ENCODE assay signal across 1 cellular context in genomic region chr15:78565097-78565950, GRCh38.
TF ChIP-seq lines count a peak whose summit lies in the region.

Gene CHRNA5, plus strand, starts transcription at chr15:78565520. Its CDS starts 200 bp downstream, at chr15:78565720.

TF ChIP-seq in H1, 55 proteins besides CTCF, POLR2A, EP300 and RAD21 (continued from another document):
- TF ChIP-seq ATF2 (IDR thresholded peaks at IDR 0.05; ENCODE audit: low read length) (no peak), GABPA (IDR thresholded peaks at IDR 0.05; ENCODE audit: borderline replicate concordance, insufficient read depth, low read length) (no peak), USF2 (IDR thresholded peaks at IDR 0.05; ENCODE audit: low read length) (no peak), CHD1 (IDR thresholded peaks at IDR 0.05; ENCODE audit: low read depth, low read length) (no peak), BACH1 (IDR thresholded peaks at IDR 0.05; ENCODE audit: low read length) (peak; percentile 61), PHF8 (conservative IDR thresholded peaks at IDR 0.05; ENCODE audit: low read depth, low read length) (peak; percentile 97), RNF2 (IDR thresholded peaks at IDR 0.05; ENCODE audit: borderline replicate concordance, low read depth, low read length, missing control alignments, poor library complexity, severe bottlenecking) (no peak), KDM4A (IDR thresholded peaks at IDR 0.05; ENCODE audit: low read depth, low read length, severe bottlenecking) (peak; percentile 20), SIN3A (conservative IDR thresholded peaks at IDR 0.05 in 1 of 2, IDR thresholded peaks at IDR 0.05 in 1 of 2; ENCODE audit: low read depth in 1 of 2, low read length in 2 of 2) (peak in 1 of 2 experiments; percentile 54; a peak in 1 of 4 replicates), JUN (IDR thresholded peaks at IDR 0.05; ENCODE audit: low read depth, low read length) (no peak), TAF1 (IDR thresholded peaks at IDR 0.05; ENCODE audit: low read depth, low read length) (peak; percentile 96), ASH2L (IDR thresholded peaks at IDR 0.05; ENCODE audit: low read length) (no peak), NRF1 (IDR thresholded peaks at IDR 0.05; ENCODE audit: low read depth, low read length) (no peak), FOSL1 (IDR thresholded peaks at IDR 0.05; ENCODE audit: insufficient read depth, low read depth, low read length) (no peak), SAP30 (IDR thresholded peaks at IDR 0.05; ENCODE audit: insufficient read depth, insufficient replicate concordance, low read length) (no peak), SP1 (IDR thresholded peaks at IDR 0.05; ENCODE audit: low read depth, low read length) (0 out of 2 replicates have a peak, but pooled peaks have one; percentile 16), RXRA (IDR thresholded peaks at IDR 0.05; ENCODE audit: insufficient read depth, low read depth, low read length) (no peak), CEBPB (IDR thresholded peaks at IDR 0.05; ENCODE audit: low read depth, low read length) (no peak), JUND (IDR thresholded peaks at IDR 0.05; ENCODE audit: low read length) (no peak), SRF (IDR thresholded peaks at IDR 0.05; ENCODE audit: low read depth, low read length) (no peak), BCL11A (IDR thresholded peaks at IDR 0.05; ENCODE audit: low read depth in 2 of 2, low read length in 2 of 2) (no peak), TAF7 (optimal IDR thresholded peaks at IDR 0.05; ENCODE audit: borderline replicate concordance, low read depth, low read length) (peak; percentile 47), POLR2AphosphoS5 (IDR thresholded peaks at IDR 0.05; ENCODE audit: low read depth, low read length) (peak; percentile 97), RBBP5 (IDR thresholded peaks at IDR 0.05; ENCODE audit: borderline replicate concordance, low read depth, low read length) (peak; percentile 49; the same call in 1 of the 2 replicates), EZH2 (IDR thresholded peaks at IDR 0.05; ENCODE audit: low read depth, low read length, severe bottlenecking) (no peak), E2F6 (IDR thresholded peaks at IDR 0.05) (peak; percentile 80), POU5F1 (IDR thresholded peaks at IDR 0.05; ENCODE audit: low read depth, low read length) (no peak), TBP (IDR thresholded peaks at IDR 0.05; ENCODE audit: low read depth, low read length) (peak; percentile 84; the same call in 1 of the 2 replicates), CBX8 (IDR thresholded peaks at IDR 0.05; ENCODE audit: borderline replicate concordance, low read depth, low read length) (no peak), NANOG (IDR thresholded peaks at IDR 0.05; ENCODE audit: insufficient read depth, low read depth, low read length, poor library complexity, severe bottlenecking) (no peak), YY1 (IDR thresholded peaks at IDR 0.05; ENCODE audit: low read depth, low read length) (no peak), CREB1 (IDR thresholded peaks at IDR 0.05) (no peak), HDAC2 (IDR thresholded peaks at IDR 0.05; ENCODE audit: borderline replicate concordance in 1 of 2, low read depth in 2 of 2, low read length in 2 of 2) (peak; percentile 12 to 56; a peak in 2 of 4 replicates)
- TF ChIP-seq, protein P1, sequence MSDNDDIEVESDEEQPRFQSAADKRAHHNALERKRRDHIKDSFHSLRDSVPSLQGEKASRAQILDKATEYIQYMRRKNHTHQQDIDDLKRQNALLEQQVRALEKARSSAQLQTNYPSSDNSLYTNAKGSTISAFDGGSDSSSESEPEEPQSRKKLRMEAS (IDR thresholded peaks at IDR 0.05): peak; percentile 81
